Comparison of ENCODE assay signal across 23 cellular contexts in the genomic region with DNA sequence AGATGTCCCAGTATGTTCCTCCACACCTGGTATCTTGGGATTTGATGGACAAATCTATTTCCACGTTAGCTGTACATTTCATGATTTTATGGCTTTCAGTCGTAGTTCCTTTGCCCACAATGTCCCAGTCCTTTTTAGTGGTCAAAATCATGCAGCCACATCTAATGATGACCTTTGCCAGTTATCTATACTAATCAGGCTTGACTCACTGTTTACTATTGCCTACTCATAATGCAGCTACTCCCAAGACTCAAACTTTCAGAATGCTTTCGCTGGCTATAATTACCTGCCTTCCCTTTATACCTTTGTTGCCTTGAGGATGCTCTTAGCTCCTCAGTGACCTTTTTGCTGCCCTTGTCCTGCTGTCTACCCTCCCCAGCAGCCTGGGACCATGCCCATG. TPM values are rescaled to one million over a fixed set of nuclear protein-coding genes. Genes with fewer than 3 reads are reported as not detected.
"Had no signal": no experiment of that assay in that cellular context is flagged by ENCODE, and none has a peak within 500 bp of the region (broad histone marks: within the 10 kb centered on the region; RNA-seq: fewer than 3 reads in every experiment).

No MANE protein-coding gene starts in this region.

- H3K4me3 ChIP-seq: dorsolateral prefrontal cortex, gastrocnemius medialis, left lung, pancreas, right lobe of liver, smooth muscle cell, suprapubic skin, transverse colon, vagina had no signal

- H3K4me2 ChIP-seq: smooth muscle cell had no signal

- H3K4me3 Mint-ChIP-seq: natural killer cell; stimulated activated naive CD8-positive, alpha-beta T cell treated with anti-CD3 and anti-CD28 coated beads, Interleukin-15, amount 100 ng/mL, for 72 hours had no signal

- H3K27ac Mint-ChIP-seq: natural killer cell; stimulated activated naive CD8-positive, alpha-beta T cell treated with anti-CD3 and anti-CD28 coated beads, Interleukin-15, amount 100 ng/mL, for 72 hours had no signal

- H3K4me1 ChIP-seq: suprapubic skin had no signal

- H3K4me1 Mint-ChIP-seq: stimulated activated naive CD8-positive, alpha-beta T cell treated with anti-CD3 and anti-CD28 coated beads, Interleukin-15, amount 100 ng/mL, for 72 hours had no signal

- H3K36me3 Mint-ChIP-seq: natural killer cell had no signal

- H3K9me3 ChIP-seq: gastrocnemius medialis, left lung, neutrophil, pancreas, right lobe of liver, suprapubic skin, transverse colon, vagina had no signal

- H3K27me3 ChIP-seq: dorsolateral prefrontal cortex, pancreas, right lobe of liver, transverse colon, vagina had no signal

- DNase-seq: dorsolateral prefrontal cortex; effector CD4-positive, alpha-beta T cell; foreskin fibroblast; gastrocnemius medialis; left lung; natural killer cell; pancreas; right lobe of liver; stimulated activated CD4-positive, alpha-beta T cell treated with anti-CD3 and anti-CD28 coated beads, Interleukin-12 subunit alpha, Interleukin-12 subunit beta, amount 100 ng/mL, for 4 hours; stimulated activated CD4-positive, alpha-beta T cell treated with anti-CD3 and anti-CD28 coated beads, Interleukin-1b, Interleukin-23, amount 100 ng/mL, for 48 hours; stimulated activated CD4-positive, alpha-beta T cell treated with anti-CD3 and anti-CD28 coated beads, Interleukin-4, amount 100 ng/mL, for 1 hour; stimulated activated CD8-positive, alpha-beta memory T cell treated with anti-CD3 and anti-CD28 coated beads, Interleukin-4, amount 100 ng/mL, for 48 hours; stimulated activated naive CD4-positive, alpha-beta T cell; stimulated activated naive CD8-positive, alpha-beta T cell treated with anti-CD3 and anti-CD28 coated beads, Interleukin-15, amount 100 ng/mL, for 72 hours; transverse colon had no signal

- H3K9me3 Mint-ChIP-seq: natural killer cell; stimulated activated naive CD8-positive, alpha-beta T cell treated with anti-CD3 and anti-CD28 coated beads, Interleukin-15, amount 100 ng/mL, for 72 hours had no signal

- ATAC-seq: esophagus mucosa; gastrocnemius medialis; left lung; natural killer cell; pancreas; stimulated activated naive CD8-positive, alpha-beta T cell treated with anti-CD3 and anti-CD28 coated beads, Interleukin-15, amount 100 ng/mL, for 72 hours had no signal

- H3K36me3 ChIP-seq: gastrocnemius medialis, left lung, neutrophil, pancreas, right lobe of liver, suprapubic skin, transverse colon, vagina had no signal

- H3K27ac ChIP-seq: dorsolateral prefrontal cortex, epithelial cell of prostate, gastrocnemius medialis, left lung, pancreas, right lobe of liver, suprapubic skin, transverse colon, vagina had no signal

RNA-seq across cellular contexts. Expression of gene NOS1AP, which starts 6.4 kb away (rescaled TPM):
- polyA plus RNA-seq: keratinocyte had no signal

RNA-seq across cellular contexts. Expression of gene OLFML2B, which starts 52.2 kb away (rescaled TPM):
- total RNA-seq: lung microvascular endothelial cell had no signal
- polyA plus RNA-seq: keratinocyte had no signal
